Comparison of ENCODE assay signal across 33 cellular contexts in the genomic region with DNA sequence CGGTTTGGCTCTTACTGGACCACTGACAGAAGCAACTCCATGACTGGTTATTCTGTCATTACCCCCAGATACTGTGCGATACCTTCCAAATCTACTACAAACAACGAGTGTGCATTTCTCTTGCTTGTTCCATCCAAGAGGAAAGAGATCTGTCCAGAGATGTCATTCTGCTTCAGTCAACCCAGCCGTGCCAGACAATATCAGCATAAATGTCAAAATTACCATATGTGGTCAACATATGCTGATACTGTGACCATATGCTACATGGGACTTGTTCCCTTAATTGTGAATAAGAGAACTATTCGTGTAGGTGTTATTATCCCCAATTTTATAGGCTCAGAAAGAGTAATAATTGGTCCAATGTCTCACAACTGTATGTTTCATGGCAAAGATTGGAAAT.
"Had no signal": no experiment of that assay in that cellular context is flagged by ENCODE, and none has a peak within 500 bp of the region (broad histone marks: within the 10 kb centered on the region; RNA-seq: fewer than 3 reads in every experiment).

No MANE protein-coding gene starts in this region.

- H3K4me1 Mint-ChIP-seq: activated T-helper 17 cell treated with anti-CD3 and anti-CD28 coated beads, Interleukin-2, amount 50 U/mL, for 72 hours had no signal

- ATAC-seq: activated CD8-positive, alpha-beta memory T cell treated with anti-CD3 and anti-CD28 coated beads, Interleukin-2, amount 10 ng/mL, durations not matched to agents 7 days and 5 days; activated T-cell treated with anti-CD3 and anti-CD28 coated beads, Interleukin-2, amount 50 U/mL, for 72 hours; activated T-helper 17 cell treated with anti-CD3 and anti-CD28 coated beads, Interleukin-2, amount 50 U/mL, for 72 hours; body of pancreas; PC-3 had no signal

- H3K27ac Mint-ChIP-seq: activated CD4-positive, alpha-beta memory T cell treated with anti-CD3 and anti-CD28 coated beads for 36 hours; activated CD4-positive, alpha-beta T cell treated with anti-CD3 and anti-CD28 coated beads, Interleukin-2, amount 10 ng/mL, durations not matched to agents 7 days and 5 days; activated CD8-positive, alpha-beta memory T cell treated with anti-CD3 and anti-CD28 coated beads, Interleukin-2, amount 10 ng/mL, durations not matched to agents 7 days and 5 days; activated T-cell treated with anti-CD3 and anti-CD28 coated beads, Interleukin-2, amount 50 U/mL, for 72 hours; activated T-helper 17 cell treated with anti-CD3 and anti-CD28 coated beads, Interleukin-2, amount 50 U/mL, for 72 hours; T-helper 2 cell treated with Interferon-gamma antibody and Interleukin-4, amounts not matched to agents 5 μg/mL and 100 μg/mL, for 36 hours had no signal

- H3K27me3 Mint-ChIP-seq: activated CD8-positive, alpha-beta memory T cell treated with anti-CD3 and anti-CD28 coated beads, Interleukin-2, amount 10 ng/mL, durations not matched to agents 7 days and 5 days; activated T-helper 17 cell treated with anti-CD3 and anti-CD28 coated beads, Interleukin-2, amount 50 U/mL, for 72 hours had no signal

- DNase-seq: activated CD4-positive, alpha-beta memory T cell treated with anti-CD3 and anti-CD28 coated beads for 36 hours; activated CD4-positive, alpha-beta T cell treated with anti-CD3 and anti-CD28 coated beads, Interleukin-2, amount 10 ng/mL, durations not matched to agents 7 days and 5 days; activated CD8-positive, alpha-beta memory T cell treated with anti-CD3 and anti-CD28 coated beads for 24 hours; activated CD8-positive, alpha-beta memory T cell treated with anti-CD3 and anti-CD28 coated beads, Interleukin-2, amount 10 ng/mL, durations not matched to agents 7 days and 5 days; activated CD8-positive, alpha-beta memory T cell treated with anti-CD3 and anti-CD28 coated beads, Interleukin-2, amount 50 U/mL, for 48 hours; activated effector memory CD4-positive, alpha-beta T cell treated with anti-CD3 and anti-CD28 coated beads, Interleukin-2, amount 50 U/mL, for 16 hours; activated naive CD4-positive, alpha-beta T cell; activated naive CD4-positive, alpha-beta T cell treated with anti-CD3 and anti-CD28 coated beads, Interleukin-2, amount 50 U/mL, for 16 hours; activated T-cell treated with anti-CD3 and anti-CD28 coated beads, Interleukin-2, amount 50 U/mL, for 72 hours; adrenal gland; body of pancreas; Kasumi-1; KG1; MG63; NCI-H1048; NCI-H1105 treated with DMSO at 0.1 percent for 48 hours; NCI-H1436; NCI-H1694; NCI-H1930; NCI-H2081 treated with DMSO at 0.1 percent for 48 hours; NCI-H226; NCI-H446 treated with DMSO at 0.1 percent for 48 hours; NCI-H526; NCI-H748 treated with DMSO at 0.1 percent for 48 hours; NK-92 treated with Interleukin-12 subunit alpha and Interleukin-12 subunit beta, amount 100 ng/mL, for 24 hours; PC-3; Peyer's patch; RPMI8226; SHP77 treated with DMSO at 0.1 percent for 48 hours; SK-N-SH had no signal

- H3K9me3 Mint-ChIP-seq: activated CD4-positive, alpha-beta memory T cell treated with anti-CD3 and anti-CD28 coated beads for 36 hours; activated CD4-positive, alpha-beta T cell treated with anti-CD3 and anti-CD28 coated beads, Interleukin-2, amount 10 ng/mL, durations not matched to agents 7 days and 5 days; activated T-cell treated with anti-CD3 and anti-CD28 coated beads, Interleukin-2, amount 50 U/mL, for 72 hours; activated T-helper 17 cell treated with anti-CD3 and anti-CD28 coated beads, Interleukin-2, amount 50 U/mL, for 72 hours; T-helper 1 cell treated with Interleukin-12 subunit alpha and Interleukin-12 subunit beta and Interleukin-4 antibody, amounts not matched to agents 30 μg/mL and 1 μg/mL, for 36 hours; T-helper 2 cell treated with Interferon-gamma antibody and Interleukin-4, amounts not matched to agents 5 μg/mL and 100 μg/mL, for 36 hours had no signal

- H3K4me3 Mint-ChIP-seq: activated CD4-positive, alpha-beta memory T cell treated with anti-CD3 and anti-CD28 coated beads for 36 hours; activated CD4-positive, alpha-beta T cell treated with anti-CD3 and anti-CD28 coated beads, Interleukin-2, amount 10 ng/mL, durations not matched to agents 7 days and 5 days; activated CD8-positive, alpha-beta memory T cell treated with anti-CD3 and anti-CD28 coated beads, Interleukin-2, amount 10 ng/mL, durations not matched to agents 7 days and 5 days; activated T-cell treated with anti-CD3 and anti-CD28 coated beads, Interleukin-2, amount 50 U/mL, for 72 hours; T-helper 1 cell treated with Interleukin-12 subunit alpha and Interleukin-12 subunit beta and Interleukin-4 antibody, amounts not matched to agents 30 μg/mL and 1 μg/mL, for 36 hours; T-helper 2 cell treated with Interferon-gamma antibody and Interleukin-4, amounts not matched to agents 5 μg/mL and 100 μg/mL, for 36 hours had no signal

- H3K36me3 Mint-ChIP-seq: activated CD4-positive, alpha-beta memory T cell treated with anti-CD3 and anti-CD28 coated beads for 36 hours; activated CD8-positive, alpha-beta memory T cell treated with anti-CD3 and anti-CD28 coated beads, Interleukin-2, amount 10 ng/mL, durations not matched to agents 7 days and 5 days had no signal
